Comparison of ENCODE assay signal across 1 cellular context in the genomic region with DNA sequence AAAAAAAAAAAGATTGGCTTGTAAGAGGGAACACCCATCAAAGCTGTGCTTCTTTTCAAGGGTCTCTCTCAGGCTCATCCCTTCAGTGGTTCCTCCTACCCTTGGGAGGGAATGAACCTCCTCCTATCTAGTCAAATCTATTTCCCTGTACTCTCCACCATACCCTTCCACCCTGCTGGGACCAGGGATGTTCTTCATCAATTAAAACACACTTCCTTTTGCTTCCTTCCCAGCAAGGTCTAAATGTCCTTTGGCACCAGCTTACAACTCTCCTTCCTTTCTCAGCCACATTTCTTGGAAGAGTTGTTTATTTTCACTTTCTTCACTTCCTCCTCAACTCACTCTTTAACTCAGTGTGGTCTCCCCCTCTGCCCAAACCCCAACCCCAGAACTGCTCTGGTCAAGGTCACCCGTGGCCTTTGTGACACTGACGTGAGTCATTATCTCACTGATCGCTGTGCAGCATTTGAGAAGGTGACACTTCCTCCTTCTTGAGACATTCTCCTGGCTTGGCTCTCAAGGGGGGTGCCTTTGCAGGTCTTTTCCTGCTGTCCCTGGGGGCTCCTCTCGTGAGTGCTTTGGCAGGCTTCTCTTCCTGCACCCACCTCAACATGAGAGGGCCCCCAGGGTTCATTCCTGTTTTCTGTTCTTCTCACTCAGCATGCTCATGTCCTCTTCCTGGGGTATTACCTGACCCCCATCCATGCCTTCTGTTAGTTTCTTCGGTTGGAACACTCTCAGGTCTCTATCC.
TF ChIP-seq lines count a peak whose summit lies in the region.

No MANE protein-coding gene starts in this region.

TF ChIP-seq in K562, 482 proteins besides CTCF, POLR2A, EP300 and RAD21 (continued from another document):
- TF ChIP-seq, protein P1, sequence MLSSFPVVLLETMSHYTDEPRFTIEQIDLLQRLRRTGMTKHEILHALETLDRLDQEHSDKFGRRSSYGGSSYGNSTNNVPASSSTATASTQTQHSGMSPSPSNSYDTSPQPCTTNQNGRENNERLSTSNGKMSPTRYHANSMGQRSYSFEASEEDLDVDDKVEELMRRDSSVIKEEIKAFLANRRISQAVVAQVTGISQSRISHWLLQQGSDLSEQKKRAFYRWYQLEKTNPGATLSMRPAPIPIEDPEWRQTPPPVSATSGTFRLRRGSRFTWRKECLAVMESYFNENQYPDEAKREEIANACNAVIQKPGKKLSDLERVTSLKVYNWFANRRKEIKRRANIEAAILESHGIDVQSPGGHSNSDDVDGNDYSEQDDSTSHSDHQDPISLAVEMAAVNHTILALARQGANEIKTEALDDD (IDR thresholded peaks at IDR 0.05) = no peak
- TF ChIP-seq, protein P2, sequence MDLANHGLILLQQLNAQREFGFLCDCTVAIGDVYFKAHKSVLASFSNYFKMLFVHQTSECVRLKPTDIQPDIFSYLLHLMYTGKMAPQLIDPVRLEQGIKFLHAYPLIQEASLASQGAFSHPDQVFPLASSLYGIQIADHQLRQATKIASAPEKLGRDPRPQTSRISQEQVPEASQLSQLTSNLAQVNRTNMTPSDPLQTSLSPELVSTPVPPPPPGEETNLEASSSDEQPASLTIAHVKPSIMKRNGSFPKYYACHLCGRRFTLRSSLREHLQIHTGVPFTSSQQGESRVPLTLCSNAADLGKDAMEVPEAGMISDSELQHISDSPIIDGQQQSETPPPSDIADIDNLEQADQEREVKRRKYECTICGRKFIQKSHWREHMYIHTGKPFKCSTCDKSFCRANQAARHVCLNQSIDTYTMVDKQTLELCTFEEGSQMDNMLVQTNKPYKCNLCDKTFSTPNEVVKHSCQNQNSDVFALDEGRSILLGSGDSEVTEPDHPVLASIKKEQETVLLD (IDR thresholded peaks at IDR 0.05) = no peak
- no peak for TF ChIP-seq RBM25 (IDR thresholded peaks at IDR 0.05; ENCODE audit: low read depth, low read length, severe bottlenecking)
- no peak for TF ChIP-seq ZNF124 (CRISPR knock-in tag; IDR thresholded peaks at IDR 0.05)
- TF ChIP-seq DMBX1 (CRISPR knock-in tag; IDR thresholded peaks at IDR 0.05; ENCODE audit: borderline replicate concordance) = no peak
- TF ChIP-seq ZNF384 (IDR thresholded peaks at IDR 0.05; ENCODE audit: low read depth, low read length) = no peak
- TF ChIP-seq CREM (IDR thresholded peaks at IDR 0.05; ENCODE audit: low read depth) = 0 out of 2 replicates have a peak, but pooled peaks have one; percentile 26
- TF ChIP-seq XRCC5 (IDR thresholded peaks at IDR 0.05; ENCODE audit: low read depth, low read length) = no peak
- no peak for TF ChIP-seq EZH2 (IDR thresholded peaks at IDR 0.05; ENCODE audit: borderline replicate concordance, low read depth, low read length)
- no peak for TF ChIP-seq MXI1 (IDR thresholded peaks at IDR 0.05; ENCODE audit: low read depth, low read length)
- TF ChIP-seq FOXP1 (CRISPR knock-in tag; IDR thresholded peaks at IDR 0.05) = no peak
- TF ChIP-seq, protein P3, sequence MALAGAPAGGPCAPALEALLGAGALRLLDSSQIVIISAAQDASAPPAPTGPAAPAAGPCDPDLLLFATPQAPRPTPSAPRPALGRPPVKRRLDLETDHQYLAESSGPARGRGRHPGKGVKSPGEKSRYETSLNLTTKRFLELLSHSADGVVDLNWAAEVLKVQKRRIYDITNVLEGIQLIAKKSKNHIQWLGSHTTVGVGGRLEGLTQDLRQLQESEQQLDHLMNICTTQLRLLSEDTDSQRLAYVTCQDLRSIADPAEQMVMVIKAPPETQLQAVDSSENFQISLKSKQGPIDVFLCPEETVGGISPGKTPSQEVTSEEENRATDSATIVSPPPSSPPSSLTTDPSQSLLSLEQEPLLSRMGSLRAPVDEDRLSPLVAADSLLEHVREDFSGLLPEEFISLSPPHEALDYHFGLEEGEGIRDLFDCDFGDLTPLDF (CRISPR knock-in tag; IDR thresholded peaks at IDR 0.05) = no peak
- peak; percentile 48; the same call in 1 of the 2 replicates for TF ChIP-seq JUND (IDR thresholded peaks at IDR 0.05; ENCODE audit: borderline replicate concordance, low read depth, low read length)
- peak; percentile 31; the same call in 1 of the 3 replicates for TF ChIP-seq JUND (tag; IDR thresholded peaks at IDR 0.05; ENCODE audit: borderline replicate concordance, low read depth, low read length)
- TF ChIP-seq, protein P4, sequence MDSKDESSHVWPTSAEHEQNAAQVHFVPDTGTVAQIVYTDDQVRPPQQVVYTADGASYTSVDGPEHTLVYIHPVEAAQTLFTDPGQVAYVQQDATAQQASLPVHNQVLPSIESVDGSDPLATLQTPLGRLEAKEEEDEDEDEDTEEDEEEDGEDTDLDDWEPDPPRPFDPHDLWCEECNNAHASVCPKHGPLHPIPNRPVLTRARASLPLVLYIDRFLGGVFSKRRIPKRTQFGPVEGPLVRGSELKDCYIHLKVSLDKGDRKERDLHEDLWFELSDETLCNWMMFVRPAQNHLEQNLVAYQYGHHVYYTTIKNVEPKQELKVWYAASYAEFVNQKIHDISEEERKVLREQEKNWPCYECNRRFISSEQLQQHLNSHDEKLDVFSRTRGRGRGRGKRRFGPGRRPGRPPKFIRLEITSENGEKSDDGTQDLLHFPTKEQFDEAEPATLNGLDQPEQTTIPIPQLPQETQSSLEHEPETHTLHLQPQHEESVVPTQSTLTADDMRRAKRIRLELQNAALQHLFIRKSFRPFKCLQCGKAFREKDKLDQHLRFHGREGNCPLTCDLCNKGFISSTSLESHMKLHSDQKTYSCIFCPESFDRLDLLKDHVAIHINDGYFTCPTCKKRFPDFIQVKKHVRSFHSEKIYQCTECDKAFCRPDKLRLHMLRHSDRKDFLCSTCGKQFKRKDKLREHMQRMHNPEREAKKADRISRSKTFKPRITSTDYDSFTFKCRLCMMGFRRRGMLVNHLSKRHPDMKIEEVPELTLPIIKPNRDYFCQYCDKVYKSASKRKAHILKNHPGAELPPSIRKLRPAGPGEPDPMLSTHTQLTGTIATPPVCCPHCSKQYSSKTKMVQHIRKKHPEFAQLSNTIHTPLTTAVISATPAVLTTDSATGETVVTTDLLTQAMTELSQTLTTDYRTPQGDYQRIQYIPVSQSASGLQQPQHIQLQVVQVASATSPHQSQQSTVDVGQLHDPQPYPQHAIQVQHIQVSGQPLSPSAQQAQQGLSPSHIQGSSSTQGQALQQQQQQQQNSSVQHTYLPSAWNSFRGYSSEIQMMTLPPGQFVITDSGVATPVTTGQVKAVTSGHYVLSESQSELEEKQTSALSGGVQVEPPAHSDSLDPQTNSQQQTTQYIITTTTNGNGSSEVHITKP (IDR thresholded peaks at IDR 0.05; ENCODE audit: partially characterized antibody) = peak; percentile 87
- TF ChIP-seq THRAP3 (IDR thresholded peaks at IDR 0.05; ENCODE audit: borderline replicate concordance) = no peak
- TF ChIP-seq TEAD4 (IDR thresholded peaks at IDR 0.05; ENCODE audit: low read length) = no peak
- TF ChIP-seq TEAD4 (CRISPR knock-in tag; IDR thresholded peaks at IDR 0.05; ENCODE audit: borderline replicate concordance) = no peak
- peak; percentile 38; the same call in 1 of the 2 replicates for TF ChIP-seq ELF1 (tag; IDR thresholded peaks at IDR 0.05)
- TF ChIP-seq ZNF449 (CRISPR knock-in tag; IDR thresholded peaks at IDR 0.05) = no peak
- TF ChIP-seq ZNF174 (CRISPR knock-in tag; IDR thresholded peaks at IDR 0.05) = no peak
- TF ChIP-seq, protein P5, sequence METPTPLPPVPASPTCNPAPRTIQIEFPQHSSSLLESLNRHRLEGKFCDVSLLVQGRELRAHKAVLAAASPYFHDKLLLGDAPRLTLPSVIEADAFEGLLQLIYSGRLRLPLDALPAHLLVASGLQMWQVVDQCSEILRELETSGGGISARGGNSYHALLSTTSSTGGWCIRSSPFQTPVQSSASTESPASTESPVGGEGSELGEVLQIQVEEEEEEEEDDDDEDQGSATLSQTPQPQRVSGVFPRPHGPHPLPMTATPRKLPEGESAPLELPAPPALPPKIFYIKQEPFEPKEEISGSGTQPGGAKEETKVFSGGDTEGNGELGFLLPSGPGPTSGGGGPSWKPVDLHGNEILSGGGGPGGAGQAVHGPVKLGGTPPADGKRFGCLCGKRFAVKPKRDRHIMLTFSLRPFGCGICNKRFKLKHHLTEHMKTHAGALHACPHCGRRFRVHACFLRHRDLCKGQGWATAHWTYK (CRISPR knock-in tag; IDR thresholded peaks at IDR 0.05) = no peak
- TF ChIP-seq, protein P6, sequence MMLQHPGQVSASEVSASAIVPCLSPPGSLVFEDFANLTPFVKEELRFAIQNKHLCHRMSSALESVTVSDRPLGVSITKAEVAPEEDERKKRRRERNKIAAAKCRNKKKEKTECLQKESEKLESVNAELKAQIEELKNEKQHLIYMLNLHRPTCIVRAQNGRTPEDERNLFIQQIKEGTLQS (IDR thresholded peaks at IDR 0.05) = peak; percentile 35; the same call in 1 of the 2 replicates
- TF ChIP-seq, protein P6 (CRISPR knock-in tag; conservative IDR thresholded peaks at IDR 0.05) = no peak
- TF ChIP-seq ZC3H11A (IDR thresholded peaks at IDR 0.05; ENCODE audit: low read depth, low read length) = no peak
- peak; percentile 91 for TF ChIP-seq FOSL1 (tag; conservative IDR thresholded peaks at IDR 0.05)
- no peak for TF ChIP-seq NR2C2 (CRISPR knock-in tag; IDR thresholded peaks at IDR 0.05)
- peak; percentile 32; the same call in 1 of the 2 replicates for TF ChIP-seq NR2C2 (tag; IDR thresholded peaks at IDR 0.05)
- TF ChIP-seq SPI1 (IDR thresholded peaks at IDR 0.05; ENCODE audit: borderline replicate concordance, low read depth, low read length) = peak; percentile 73
- TF ChIP-seq MEIS2 (IDR thresholded peaks at IDR 0.05; ENCODE audit: partially characterized antibody) = peak; percentile 16
- TF ChIP-seq CREB3L1 (IDR thresholded peaks at IDR 0.05; ENCODE audit: borderline replicate concordance, low read depth) = no peak
- no peak for TF ChIP-seq CCNT2 (IDR thresholded peaks at IDR 0.05; ENCODE audit: borderline replicate concordance, extremely low read depth, insufficient read length, low read depth, low read length)
- TF ChIP-seq KLF6 (CRISPR knock-in tag; IDR thresholded peaks at IDR 0.05; ENCODE audit: borderline replicate concordance) = no peak
